Comparison of ENCODE assay signal across 8 cellular contexts in the genomic region with DNA sequence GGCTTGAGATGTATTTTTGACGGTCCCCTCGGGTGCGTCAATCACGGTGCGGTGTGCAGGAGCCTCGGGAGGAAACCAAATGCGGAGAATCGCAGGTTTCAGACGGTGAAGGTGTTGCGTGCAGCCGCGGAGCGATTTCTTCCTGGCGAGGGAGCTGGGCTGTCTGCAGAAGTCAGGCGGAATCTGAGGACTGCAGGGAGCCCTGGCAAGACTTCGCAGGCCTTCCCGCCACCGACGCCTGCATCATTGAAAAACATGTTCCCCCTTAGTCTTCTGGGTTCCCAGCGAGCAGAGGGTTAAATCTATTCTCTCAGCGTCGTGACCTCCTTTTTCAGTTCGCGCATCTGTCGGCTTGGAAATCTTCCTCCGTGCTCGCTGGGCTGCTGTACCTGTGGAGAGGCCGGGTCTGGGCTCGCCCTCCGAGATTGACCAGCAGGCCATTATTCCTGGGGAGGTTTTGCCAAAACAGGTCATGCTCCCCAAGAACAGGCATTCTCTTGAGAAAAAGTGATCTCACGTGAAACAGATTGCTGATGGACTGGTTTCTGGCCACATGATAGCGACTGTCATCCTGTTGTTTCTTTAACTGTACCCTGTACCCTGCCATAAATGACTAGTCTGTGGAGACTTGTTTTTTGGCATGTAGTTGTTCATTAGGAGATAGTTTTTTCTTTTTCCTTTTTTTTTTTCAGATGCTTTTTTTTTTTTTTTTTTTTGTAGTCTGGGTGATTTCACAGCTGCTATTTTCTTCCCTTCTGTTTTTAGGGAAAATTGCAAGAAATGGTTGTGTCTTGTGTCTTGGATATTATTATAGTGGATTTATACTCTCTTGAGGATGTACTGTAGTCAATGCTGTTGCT. TPM values are rescaled to one million over a fixed set of nuclear protein-coding genes. Genes with fewer than 3 reads are reported as not detected.
DNase-seq lines count a peak whose midpoint lies in the region; ATAC-seq and TF ChIP-seq lines count a peak whose summit lies in the region.

No MANE protein-coding gene starts in this region.

- intact Hi-C loops in left colon (cut with DNase I, micrococcal nuclease) = no loop called here

- TF ChIP-seq RAD21 in Ishikawa (IDR thresholded peaks at IDR 0.05; ENCODE audit: low read depth) = no peak

- no peak for TF ChIP-seq EP300 in Ishikawa (IDR thresholded peaks at IDR 0.05; ENCODE audit: borderline replicate concordance)

- peak; percentile 37 for DNase-seq in NK-92 treated with Interleukin-12 subunit alpha and Interleukin-12 subunit beta, amount 100 ng/mL, for 24 hours (lab: John Stamatoyannopoulos, UW)
- no peak for DNase-seq in NK-92 (lab: John Stamatoyannopoulos, UW; ENCODE audit: unreplicated experiment)
- DNase-seq in T-helper 22 cell (ENCODE audit: low read depth) = peak; percentile 39
- peak; percentile 16 for DNase-seq in brain pericyte (ENCODE audit: low read depth, low spot score)
- DNase-seq in left colon = peak; percentile 33 to 55
- DNase-seq in stimulated activated CD4-positive, alpha-beta T cell treated with anti-CD3 and anti-CD28 coated beads, TNF-alpha, amount 100 ng/mL, for 48 hours (ENCODE audit: low read depth in 3 of 3) = peak in 2 of 3 donors; percentile 16 to 42
- DNase-seq in NCI-H1930 (lab: John Stamatoyannopoulos, UW) = no peak

- ATAC-seq in left colon = peak; percentile 49

TF ChIP-seq in Ishikawa, 13 proteins besides CTCF, POLR2A, EP300 and RAD21:
- TF ChIP-seq CEBPB (IDR thresholded peaks at IDR 0.05) = no peak
- TF ChIP-seq, protein P1, sequence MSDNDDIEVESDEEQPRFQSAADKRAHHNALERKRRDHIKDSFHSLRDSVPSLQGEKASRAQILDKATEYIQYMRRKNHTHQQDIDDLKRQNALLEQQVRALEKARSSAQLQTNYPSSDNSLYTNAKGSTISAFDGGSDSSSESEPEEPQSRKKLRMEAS (IDR thresholded peaks at IDR 0.05) = peak; percentile 70

RNA-seq across cellular contexts. Expression of a gene that starts 0.9 kb away (rescaled TPM):
- 10 to 100 TPM; 68.0 to 78.7 TPM for total RNA-seq in left colon

Comparison
In these comparisons a context has a peak if more than half of its experiments do, and no peak if none do; other contexts are left out.
1. DNase-seq: peak in NK-92 treated with Interleukin-12 subunit alpha and Interleukin-12 subunit beta, amount 100 ng/mL, for 24 hours (single experiment), T-helper 22 cell (single experiment), brain pericyte (single experiment), left colon (2 of 2) and stimulated activated CD4-positive, alpha-beta T cell treated with anti-CD3 and anti-CD28 coated beads, TNF-alpha, amount 100 ng/mL, for 48 hours (2 of 3); none in NK-92 (single experiment) and NCI-H1930 (0 of 2).